21 cellular contexts compared by ENCODE assay signal in genomic region chr3:31738423-31738822, GRCh38.
"Had no signal": no experiment of that assay in that cellular context is flagged by ENCODE, and none has a peak within 500 bp of the region (broad histone marks: within the 10 kb centered on the region; RNA-seq: fewer than 3 reads in every experiment).

No MANE protein-coding gene starts in this region.

- DNase-seq: colonic mucosa; effector CD8-positive, alpha-beta T cell; foreskin melanocyte; glutamatergic neuron; mesenchymal stem cell; mucosa of descending colon; naive thymus-derived CD4-positive, alpha-beta T cell; right cardiac atrium; sigmoid colon; stimulated activated CD4-positive, alpha-beta T cell treated with anti-CD3 and anti-CD28 coated beads, Interleukin-2, amount 100 ng/mL, for 24 hours; stimulated activated CD4-positive, alpha-beta T cell treated with anti-CD3 and anti-CD28 coated beads, Interleukin-4, amount 100 ng/mL, for 24 hours; stimulated activated naive CD4-positive, alpha-beta T cell treated with Interleukin-2 at 50 U/mL for 16 hours; stomach; thyroid gland; trophoblast cell had no signal

- H3K36me3 ChIP-seq: colonic mucosa, esophagus muscularis mucosa, neural progenitor cell, prostate gland, sigmoid colon, stomach, thyroid gland, vagina had no signal

- H2AFZ ChIP-seq: neural progenitor cell had no signal

- H3K9me3 ChIP-seq: colonic mucosa, esophagus muscularis mucosa, mucosa of descending colon, prostate gland, sigmoid colon, stomach, thyroid gland, vagina had no signal

- H3K4me2 ChIP-seq: neural progenitor cell had no signal

- ATAC-seq: mucosa of descending colon; naive thymus-derived CD4-positive, alpha-beta T cell; stimulated activated effector memory CD8-positive, alpha-beta T cell treated with anti-CD3 and anti-CD28 coated beads, Interleukin-12 subunit alpha, Interleukin-12 subunit beta, amount 100 ng/mL, for 72 hours had no signal

- H3K27ac ChIP-seq: colonic mucosa, esophagus muscularis mucosa, neural progenitor cell, prostate gland, sigmoid colon, stomach, thyroid gland, vagina had no signal

- H3K27me3 ChIP-seq: colonic mucosa, esophagus muscularis mucosa, neural progenitor cell, sigmoid colon, stomach, thyroid gland, vagina had no signal

- H3K4me1 ChIP-seq: colonic mucosa, neural progenitor cell, prostate gland, vagina had no signal

- H3K4me3 ChIP-seq: colonic mucosa, esophagus muscularis mucosa, lung, mucosa of descending colon, neural progenitor cell, prostate gland, sigmoid colon, stomach, thyroid gland, vagina had no signal
